Comparison of ENCODE assay signal across 1 cellular context in genomic region chr12:41634096-41634495, GRCh38.
TF ChIP-seq lines count a peak whose summit lies in the region.

No MANE protein-coding gene starts in this region.

TF ChIP-seq in GM23338, 12 proteins besides CTCF, POLR2A, EP300 and RAD21 (continued from another document):
- TF ChIP-seq, protein P1, sequence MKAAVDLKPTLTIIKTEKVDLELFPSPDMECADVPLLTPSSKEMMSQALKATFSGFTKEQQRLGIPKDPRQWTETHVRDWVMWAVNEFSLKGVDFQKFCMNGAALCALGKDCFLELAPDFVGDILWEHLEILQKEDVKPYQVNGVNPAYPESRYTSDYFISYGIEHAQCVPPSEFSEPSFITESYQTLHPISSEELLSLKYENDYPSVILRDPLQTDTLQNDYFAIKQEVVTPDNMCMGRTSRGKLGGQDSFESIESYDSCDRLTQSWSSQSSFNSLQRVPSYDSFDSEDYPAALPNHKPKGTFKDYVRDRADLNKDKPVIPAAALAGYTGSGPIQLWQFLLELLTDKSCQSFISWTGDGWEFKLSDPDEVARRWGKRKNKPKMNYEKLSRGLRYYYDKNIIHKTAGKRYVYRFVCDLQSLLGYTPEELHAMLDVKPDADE (IDR thresholded peaks at IDR 0.05), result no peak
- no peak for TF ChIP-seq ZNF114 (CRISPR knock-in tag; IDR thresholded peaks at IDR 0.05)
- no peak for TF ChIP-seq NANOG (IDR thresholded peaks at IDR 0.05; ENCODE audit: borderline replicate concordance)
- TF ChIP-seq JUNB (IDR thresholded peaks at IDR 0.05; ENCODE audit: unreplicated experiment), result no peak
- TF ChIP-seq CREB1 (CRISPR knock-in tag; IDR thresholded peaks at IDR 0.05; ENCODE audit: low read depth), result no peak
- TF ChIP-seq STAT1 (IDR thresholded peaks at IDR 0.05; ENCODE audit: unreplicated experiment), result no peak
- TF ChIP-seq EZH2 (IDR thresholded peaks at IDR 0.05; ENCODE audit: low read depth, unreplicated experiment), result no peak
